ENCODE assay signal across 8 cellular contexts in genomic region chr9:132768932-132769894, GRCh38.
DNase-seq lines count a peak whose midpoint lies in the region; ATAC-seq and TF ChIP-seq lines count a peak whose summit lies in the region.

No MANE protein-coding gene starts in this region.

- 1% methylated on average over 25 of the region's 25 CpGs for WGBS in suprapubic skin

- intact Hi-C loops in OCI-LY7 (cut with micrococcal nuclease; ENCODE audit: unreplicated experiment): no loop called here

- peaks cover 4% of the 10 kb centered on the region for H3K27me3 Mint-ChIP-seq in neural progenitor cell (ENCODE audit: insufficient read depth, low read depth)

- ATAC-seq in GM18505 (IDR thresholded peaks at IDR 0.05; ENCODE audit: unreplicated experiment): peak; percentile 49
- peak; percentile 59 for ATAC-seq in HG03460 (IDR thresholded peaks at IDR 0.05; ENCODE audit: unreplicated experiment)

- peak overlapping the region; percentile 80 for H3K4me3 ChIP-seq in OCI-LY7 (ENCODE audit: low read depth, low read length, poor library complexity, severe bottlenecking)
- peak overlapping the region; percentile 72 for H3K4me3 ChIP-seq in neural progenitor cell
- H3K4me3 ChIP-seq in suprapubic skin: peak overlapping the region; percentile 61

- H3K9ac ChIP-seq in neural progenitor cell: no peak overlapping the region

- CTCF ChIA-PET in OCI-LY7 (lab: Charles Lee; ENCODE audit: unreplicated experiment): no interaction called here

- DNase-seq in ACHN (peak; percentile 62), OCI-LY7 (ENCODE audit: low spot score) (peak; percentile 73), fibroblast of the conjunctiva (ENCODE audit: low read depth) (peak; percentile 43), neural progenitor cell (ENCODE audit: low spot score) (peak; percentile 80), suprapubic skin (ENCODE audit: low spot score in 2 of 2) (peak; percentile 76 to 84)
- peak; percentile 29 to 34 for DNase-seq in activated T-helper 1 cell treated with anti-CD3 and anti-CD28 coated beads, Interleukin-2, amount 50 U/mL, for 16 hours (ENCODE audit: low read depth in 1 of 2, low spot score in 1 of 2)

- TF ChIP-seq POLR2A in GM18505 (IDR thresholded peaks at IDR 0.05; ENCODE audit: borderline replicate concordance, extremely low read depth, insufficient read depth, insufficient read length): no peak
- no peak for TF ChIP-seq POLR2A in suprapubic skin (IDR thresholded peaks at IDR 0.05)

- peak overlapping the region; percentile 19 for H3K27ac ChIP-seq in OCI-LY7 (ENCODE audit: low read depth, low read length, poor library complexity, severe bottlenecking)
- no peak overlapping the region for H3K27ac ChIP-seq in neural progenitor cell
- H3K27ac ChIP-seq in suprapubic skin: peak overlapping the region; percentile 78

- H3K79me2 ChIP-seq in OCI-LY7 (ENCODE audit: insufficient read depth, low read depth, low read length): no peaks in the 10 kb centered on the region
- H3K79me2 ChIP-seq in neural progenitor cell (ENCODE audit: low read depth): no peaks in the 10 kb centered on the region

- H3K9me3 Mint-ChIP-seq in neural progenitor cell: peaks cover 35% of the 10 kb centered on the region

- H4K20me1 ChIP-seq in OCI-LY7 (ENCODE audit: insufficient read depth, low read length) (no peaks in the 10 kb centered on the region), neural progenitor cell (ENCODE audit: low read depth) (no peaks in the 10 kb centered on the region)

- H3K4me2 ChIP-seq in OCI-LY7 (ENCODE audit: low read length) (peak overlapping the region; percentile 95), neural progenitor cell (peak overlapping the region; percentile 82)

- POLR2A ChIA-PET in OCI-LY7 (lab: Charles Lee): interaction anchor here (0.6 kb wide), 1 partner anchor 415 kb away, joined by 3 read pairs; the partner anchor contains the start of gene SETX

- no peaks in the 10 kb centered on the region for H3K9me2 ChIP-seq in OCI-LY7 (ENCODE audit: insufficient read depth, low read length)

- H3K36me3 ChIP-seq in OCI-LY7 (ENCODE audit: insufficient read depth, low read length) (no peaks in the 10 kb centered on the region), neural progenitor cell (no peaks in the 10 kb centered on the region), suprapubic skin (no peaks in the 10 kb centered on the region)

- H3K4me3 Mint-ChIP-seq in neural progenitor cell: peak overlapping the region; percentile 89

- peak; percentile 67 for TF ChIP-seq CTCF in OCI-LY7 (conservative IDR thresholded peaks at IDR 0.05; ENCODE audit: low read length)
- TF ChIP-seq CTCF in neural progenitor cell (IDR thresholded peaks at IDR 0.05): peak; percentile 55
- TF ChIP-seq CTCF in suprapubic skin (IDR thresholded peaks at IDR 0.05): peak in 1 of 2 donors; percentile 55

- H2AFZ ChIP-seq in OCI-LY7 (ENCODE audit: low read length) (peak overlapping the region; percentile 98), neural progenitor cell (replicated peaks) (peak overlapping the region; percentile 91)

- H3K4me1 Mint-ChIP-seq in neural progenitor cell: peaks cover 14% of the 10 kb centered on the region

- no peak for TF ChIP-seq EP300 in suprapubic skin (IDR thresholded peaks at IDR 0.05)

- H3F3A ChIP-seq in neural progenitor cell (ENCODE audit: low read depth): peaks cover 6% of the 10 kb centered on the region

- H3K27me3 ChIP-seq in neural progenitor cell (peaks cover 31% of the 10 kb centered on the region), suprapubic skin (no peaks in the 10 kb centered on the region)

- H3K4me1 ChIP-seq in OCI-LY7 (ENCODE audit: insufficient read depth, low read length, poor library complexity, severe bottlenecking): peaks cover 7% of the 10 kb centered on the region
- peaks cover 7% of the 10 kb centered on the region for H3K4me1 ChIP-seq in neural progenitor cell
- peaks cover 18% of the 10 kb centered on the region for H3K4me1 ChIP-seq in suprapubic skin

- no peaks in the 10 kb centered on the region for H3K9me3 ChIP-seq in OCI-LY7 (ENCODE audit: low read length)
- no peaks in the 10 kb centered on the region for H3K9me3 ChIP-seq in neural progenitor cell (ENCODE audit: low read depth)
- H3K9me3 ChIP-seq in suprapubic skin: no peaks in the 10 kb centered on the region

- H3K27ac Mint-ChIP-seq in neural progenitor cell: peak overlapping the region; percentile 78

- H3K36me3 Mint-ChIP-seq in neural progenitor cell: no peaks in the 10 kb centered on the region

- TSS peak; percentile 89 for BruUV-seq in OCI-LY7 (replicated peaks; lab: Mats Ljungman, UMichigan)

- in situ Hi-C loops in ACHN (cut with HindIII; ENCODE audit: low pct_ligation_motif_present, low pct_unique_long_range_greater_than_20kb, low sequenced_read_pairs): no loop called here
